Comparison of ENCODE assay signal across 23 cellular contexts in the genomic region with DNA sequence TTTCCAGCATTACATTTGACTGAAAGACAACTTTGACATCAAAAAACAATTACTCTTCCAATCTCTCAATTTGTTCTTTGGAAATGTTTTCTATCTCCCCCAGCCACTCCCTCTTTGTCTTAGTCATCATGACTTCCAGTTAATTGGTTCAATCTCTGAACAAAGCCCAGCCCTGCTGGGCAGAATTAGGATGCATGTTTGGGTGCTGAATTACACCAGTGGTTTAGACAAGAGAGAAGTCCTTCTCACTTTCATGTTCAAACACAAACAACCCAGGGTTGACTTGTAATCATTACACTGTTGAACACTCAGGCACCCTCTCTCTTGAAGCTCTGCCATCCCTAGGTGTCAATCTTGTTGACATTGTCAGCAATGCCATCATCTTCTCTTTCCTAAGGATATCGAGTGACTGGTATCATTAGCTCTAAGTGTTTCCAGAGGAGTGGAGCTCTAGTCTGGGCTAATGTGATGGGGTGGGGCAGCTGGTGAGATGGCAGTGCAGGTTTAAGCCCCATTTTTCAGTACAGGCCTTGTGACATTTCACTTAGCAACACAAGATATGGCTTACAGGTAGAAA.
"Had no signal": no experiment of that assay in that cellular context is flagged by ENCODE, and none has a peak within 500 bp of the region (broad histone marks: within the 10 kb centered on the region; RNA-seq: fewer than 3 reads in every experiment).

No MANE protein-coding gene starts in this region.

- H3K4me3 Mint-ChIP-seq: activated T-cell treated with anti-CD3 and anti-CD28 coated beads, Interleukin-2, amount 50 U/mL, for 24 hours; activated T-helper 17 cell treated with anti-CD3 and anti-CD28 coated beads, Interleukin-2, amount 50 U/mL, for 72 hours; central memory CD8-positive, alpha-beta T cell; effector memory CD8-positive, alpha-beta T cell; naive thymus-derived CD4-positive, alpha-beta T cell; WTC11 had no signal

- H3K27ac Mint-ChIP-seq: activated naive CD4-positive, alpha-beta T cell treated with anti-CD3 and anti-CD28 coated beads, Interleukin-2, amount 50 U/mL, for 72 hours; activated T-cell treated with anti-CD3 and anti-CD28 coated beads, Interleukin-2, amount 50 U/mL, for 24 hours; activated T-helper 17 cell treated with anti-CD3 and anti-CD28 coated beads, Interleukin-2, amount 50 U/mL, for 72 hours; effector memory CD8-positive, alpha-beta T cell; naive thymus-derived CD4-positive, alpha-beta T cell; WTC11 had no signal

- H3K36me3 Mint-ChIP-seq: naive thymus-derived CD4-positive, alpha-beta T cell had no signal

- H3K9me3 ChIP-seq: adrenal gland, ascending aorta, testis, vagina had no signal

- H3K27ac ChIP-seq: adrenal gland, ascending aorta, left lung, testis, vagina had no signal

- H3K36me3 ChIP-seq: adrenal gland, ascending aorta, left lung, vagina had no signal

- ATAC-seq: activated naive CD4-positive, alpha-beta T cell treated with anti-CD3 and anti-CD28 coated beads, Interleukin-2, amount 50 U/mL, for 72 hours; activated T-helper 17 cell treated with anti-CD3 and anti-CD28 coated beads, Interleukin-2, amount 50 U/mL, for 72 hours; effector memory CD8-positive, alpha-beta T cell; left lung; naive thymus-derived CD4-positive, alpha-beta T cell; sciatic nerve; WTC11 had no signal

- H3K4me3 ChIP-seq: adrenal gland, ascending aorta, left lung, lung, testis, vagina had no signal

- DNase-seq: activated CD4-positive, alpha-beta T cell treated with anti-CD3 and anti-CD28 coated beads, Interleukin-2, amount 50 U/mL, for 4 hours; activated CD8-positive, alpha-beta memory T cell treated with anti-CD3 and anti-CD28 coated beads for 24 hours; activated CD8-positive, alpha-beta memory T cell treated with anti-CD3 and anti-CD28 coated beads, Interleukin-2, amount 50 U/mL, for 4 hours; activated T-cell treated with anti-CD3 and anti-CD28 coated beads, Interleukin-2, amount 50 U/mL, for 24 hours; adrenal gland; effector memory CD8-positive, alpha-beta T cell; left lung; naive thymus-derived CD4-positive, alpha-beta T cell; small intestine; stimulated activated CD4-positive, alpha-beta T cell treated with anti-CD3 and anti-CD28 coated beads, Interleukin-2, amount 100 ng/mL, for 24 hours; stimulated activated CD8-positive, alpha-beta memory T cell treated with anti-CD3 and anti-CD28 coated beads, Interleukin-4, amount 100 ng/mL, for 48 hours; stimulated activated naive CD4-positive, alpha-beta T cell; T1000; testis; trophoblast cell had no signal

- H3K27me3 Mint-ChIP-seq: activated T-cell treated with anti-CD3 and anti-CD28 coated beads, Interleukin-2, amount 50 U/mL, for 24 hours; activated T-helper 17 cell treated with anti-CD3 and anti-CD28 coated beads, Interleukin-2, amount 50 U/mL, for 72 hours; central memory CD8-positive, alpha-beta T cell; effector memory CD8-positive, alpha-beta T cell had no signal

- H3K27me3 ChIP-seq: ascending aorta, left lung, testis, vagina had no signal

- H3K4me1 ChIP-seq: adrenal gland, ascending aorta, left lung, testis, vagina had no signal

- H3K4me1 Mint-ChIP-seq: activated T-helper 17 cell treated with anti-CD3 and anti-CD28 coated beads, Interleukin-2, amount 50 U/mL, for 72 hours; central memory CD8-positive, alpha-beta T cell; naive thymus-derived CD4-positive, alpha-beta T cell had no signal
